17 cellular contexts compared by ENCODE assay signal in genomic region chr3:25648925-25649828, GRCh38. TPM values are rescaled to one million over a fixed set of nuclear protein-coding genes. Genes with fewer than 3 reads are reported as not detected.
DNase-seq lines count a peak whose midpoint lies in the region; ATAC-seq, FAIRE-seq and TF ChIP-seq lines count a peak whose summit lies in the region.
"Had no signal": no experiment of that assay in that cellular context is flagged by ENCODE, and none has a peak within 500 bp of the region (broad histone marks: within the 10 kb centered on the region; RNA-seq: fewer than 3 reads in every experiment).

No MANE protein-coding gene starts in this region.

- no peak for ATAC-seq in HepG2
- ATAC-seq in right lobe of liver: no peak
- ATAC-seq in K562: no peak
- no peak for ATAC-seq in naive thymus-derived CD8-positive, alpha-beta T cell
- ATAC-seq in GM21447 (IDR thresholded peaks at IDR 0.05; ENCODE audit: unreplicated experiment): no peak
- ATAC-seq in naive thymus-derived CD4-positive, alpha-beta T cell: no peak

- H3K9ac ChIP-seq in HepG2 (ENCODE audit: insufficient read depth, low read depth, low read length) (no peak overlapping the region), K562 (ENCODE audit: insufficient read depth in 1 of 2, low read depth in 2 of 2, low read length in 2 of 2) (no peak overlapping the region)

- H2AFZ ChIP-seq in HepG2 (ENCODE audit: low read length) (no peak overlapping the region), K562 (ENCODE audit: low read depth, low read length) (no peak overlapping the region)

- in situ Hi-C loops in HepG2 (cut with HindIII; ENCODE audit: extremely low pct_ligation_motif_present, low pct_unique_long_range_greater_than_20kb) (no loop called here), K562 (cut with MboI) (loop anchor here (10.0 kb wide), 1 partner anchor 206 kb away; no protein-coding TSS in a partner anchor)

- peaks cover 37 to 63% (median 48%) of the 10 kb centered on the region in 4 donors for H3K4me1 Mint-ChIP-seq in naive thymus-derived CD8-positive, alpha-beta T cell
- peaks cover 11% of the 10 kb centered on the region for H3K4me1 Mint-ChIP-seq in nephron progenitor cell
- peaks cover 30 to 59% (median 54%) of the 10 kb centered on the region in 7 donors for H3K4me1 Mint-ChIP-seq in naive thymus-derived CD4-positive, alpha-beta T cell

- peak overlapping the region in 8 of 10 donors; percentile 16 to 70 (median 44) for H3K27ac Mint-ChIP-seq in naive thymus-derived CD8-positive, alpha-beta T cell
- H3K27ac Mint-ChIP-seq in nephron progenitor cell: no peak overlapping the region
- H3K27ac Mint-ChIP-seq in naive thymus-derived CD4-positive, alpha-beta T cell: peak overlapping the region in 4 of 9 donors; percentile 25 to 67 (median 44)

- H3K27me3 Mint-ChIP-seq in naive thymus-derived CD8-positive, alpha-beta T cell: no peaks in the 10 kb centered on the region
- H3K27me3 Mint-ChIP-seq in nephron progenitor cell (ENCODE audit: low read depth, poor library complexity): peaks cover 3% of the 10 kb centered on the region
- no peaks in the 10 kb centered on the region for H3K27me3 Mint-ChIP-seq in naive thymus-derived CD4-positive, alpha-beta T cell

- H3K79me2 ChIP-seq in HepG2 (ENCODE audit: insufficient read depth, low read length) (peaks cover 83% of the 10 kb centered on the region), K562 (ENCODE audit: control insufficient read depth, insufficient read depth, low read length) (peaks cover 90% of the 10 kb centered on the region)

- peaks cover 1 to 33% (median 17%) of the 10 kb centered on the region in 9 donors for H3K9me3 Mint-ChIP-seq in naive thymus-derived CD8-positive, alpha-beta T cell
- peaks cover 67% of the 10 kb centered on the region for H3K9me3 Mint-ChIP-seq in nephron progenitor cell
- H3K9me3 Mint-ChIP-seq in naive thymus-derived CD4-positive, alpha-beta T cell: peaks cover 0 to 33% (median 19%) of the 10 kb centered on the region in 11 donors

- intact Hi-C loops in HepG2 (cut with micrococcal nuclease; ENCODE audit: unreplicated experiment) (loop anchor here (1.0 to 10.0 kb wide), 5 partner anchors 133 to 1066 kb away; partner anchors contain the start of gene NGLY1), right lobe of liver (cut with DNase I) (loop anchor here in 1 of 2 donors (10.0 kb wide), 1 partner anchor 206 kb away; no protein-coding TSS in a partner anchor), K562 (cut with micrococcal nuclease) (loop anchor here (1.0 to 2.0 kb wide), 4 partner anchors 140 to 1064 kb away; no protein-coding TSS in a partner anchor)
- intact Hi-C loops in naive thymus-derived CD4-positive, alpha-beta T cell (cut with micrococcal nuclease): loop anchor here (1.0 to 10.0 kb wide), 8 partner anchors 14 to 1483 kb away; partner anchors contain the start of gene NGLY1 (in 2 of the 2)

- CTCF ChIA-PET in HepG2 (lab: Yijun Ruan, JAX; ENCODE audit: low intra/inter-chr PET ratio, low total read pairs) (interaction anchor here (1.4 to 2.5 kb wide), 2 partner anchors 208 to 313 kb away, joined by 8 to 44 read pairs; no protein-coding TSS in a partner anchor), HEK293 (lab: Yijun Ruan, JAX) (interaction anchor here (0.7 to 4.8 kb wide), 13 partner anchors 14 to 618 kb away, joined by 3 to 55 read pairs (median 3); no protein-coding TSS in a partner anchor), K562 (lab: Yijun Ruan, JAX; ENCODE audit: low intra/inter-chr PET ratio) (interaction anchor here (1.4 to 2.8 kb wide), 4 partner anchors 208 to 1063 kb away, joined by 3 to 12 read pairs (median 7); no protein-coding TSS in a partner anchor)
- CTCF ChIA-PET in naive thymus-derived CD4-positive, alpha-beta T cell (lab: Charles Lee): interaction anchor here (1.0 to 4.6 kb wide), 8 partner anchors 10 to 214 kb away, joined by 4 to 84 read pairs (median 7); no protein-coding TSS in a partner anchor

- peaks cover 24 to 39% (median 31%) of the 10 kb centered on the region in 3 donors for H3K36me3 Mint-ChIP-seq in naive thymus-derived CD8-positive, alpha-beta T cell
- H3K36me3 Mint-ChIP-seq in nephron progenitor cell (ENCODE audit: low read depth): peaks cover 80% of the 10 kb centered on the region
- peaks cover 14 to 39% (median 33%) of the 10 kb centered on the region in 5 donors for H3K36me3 Mint-ChIP-seq in naive thymus-derived CD4-positive, alpha-beta T cell

- no peak for TF ChIP-seq RAD21 in HepG2 (CRISPR knock-in tag; IDR thresholded peaks at IDR 0.05)
- TF ChIP-seq RAD21 in K562 (CRISPR knock-in tag; conservative IDR thresholded peaks at IDR 0.05 in 1 of 2, IDR thresholded peaks at IDR 0.05 in 1 of 2): no peak

- FAIRE-seq in HepG2 (lab: Jason Lieb, UNC) (no peak), K562 (lab: Jason Lieb, UNC) (no peak)

- DNase-seq in HepG2 (ENCODE audit: low spot score): no peak
- DNase-seq in right lobe of liver: no peak
- DNase-seq in K562 (ENCODE audit: extremely low read depth in 1 of 4, low spot score in 3 of 4): no peak
- no peak for DNase-seq in naive thymus-derived CD8-positive, alpha-beta T cell
- DNase-seq in nephron progenitor cell: no peak
- DNase-seq in naive thymus-derived CD4-positive, alpha-beta T cell: no peak
- DNase-seq: ACHN, COR-L47, H7, NCI-H1092, NCI-H2107, NCI-H345, NCI-H526 treated with DMSO at 0.1 percent for 48 hours had no signal

- H3K27ac ChIP-seq in HepG2 (ENCODE audit: extremely low read length, insufficient read depth, low read length) (no peak overlapping the region), right lobe of liver (no peak overlapping the region), HEK293 (ENCODE audit: extremely low read depth, low read depth, low read length) (no peak overlapping the region), K562 (ENCODE audit: extremely low read depth, low read depth, low read length) (no peak overlapping the region)
- H3K27ac ChIP-seq in naive thymus-derived CD4-positive, alpha-beta T cell (ENCODE audit: low read depth, low read length): no peak overlapping the region
- H3K27ac ChIP-seq: RWPE1, SJSA1 had no signal

- TF ChIP-seq EP300 in HepG2 (IDR thresholded peaks at IDR 0.05; ENCODE audit: low read depth in 2 of 2, low read length in 2 of 2) (no peak), HepG2 (CRISPR knock-in tag; IDR thresholded peaks at IDR 0.05; ENCODE audit: borderline replicate concordance) (no peak), K562 (IDR thresholded peaks at IDR 0.05; ENCODE audit: low read length) (no peak)

- H3K4me2 ChIP-seq in HepG2 (ENCODE audit: low read depth, low read length) (no peak overlapping the region), K562 (ENCODE audit: insufficient read depth, low read length) (no peak overlapping the region)

- peaks cover 20% of the 10 kb centered on the region for H3K9me3 ChIP-seq in HepG2 (ENCODE audit: low read length)
- H3K9me3 ChIP-seq in right lobe of liver: no peaks in the 10 kb centered on the region
- H3K9me3 ChIP-seq in HEK293 (ENCODE audit: control insufficient read depth, insufficient read depth, low read depth, low read length): no peaks in the 10 kb centered on the region
- H3K9me3 ChIP-seq in K562 (replicated peaks; ENCODE audit: control insufficient read depth, insufficient read depth, low read depth, low read length): no peaks in the 10 kb centered on the region
- H3K9me3 ChIP-seq in naive thymus-derived CD4-positive, alpha-beta T cell (ENCODE audit: control insufficient read depth in 2 of 3, low read length in 3 of 3): peaks cover 0 to 21% (median 0%) of the 10 kb centered on the region in 3 experiments
- H3K9me3 ChIP-seq: SJSA1 had no signal

- H3K4me3 ChIP-seq in HepG2 (replicated peaks in 1 of 3; ENCODE audit: insufficient read depth in 1 of 3, low read depth in 2 of 3, low read length in 3 of 3): no peak overlapping the region
- H3K4me3 ChIP-seq in right lobe of liver: no peak overlapping the region
- no peak overlapping the region for H3K4me3 ChIP-seq in HEK293 (ENCODE audit: low read depth, low read length)
- no peak overlapping the region for H3K4me3 ChIP-seq in K562
- no peak overlapping the region for H3K4me3 ChIP-seq in naive thymus-derived CD4-positive, alpha-beta T cell (ENCODE audit: low read length)
- H3K4me3 ChIP-seq: SJSA1 had no signal

- H3K4me1 ChIP-seq in HepG2 (ENCODE audit: insufficient read depth, low read length): no peaks in the 10 kb centered on the region
- peaks cover 0 to 10% (median 2%) of the 10 kb centered on the region in 4 donors for H3K4me1 ChIP-seq in right lobe of liver
- no peaks in the 10 kb centered on the region for H3K4me1 ChIP-seq in HEK293 (ENCODE audit: control insufficient read depth, insufficient read depth, low read length)
- H3K4me1 ChIP-seq in K562 (replicated peaks in 1 of 2; ENCODE audit: control insufficient read depth in 2 of 2, insufficient read depth in 2 of 2, low read length in 2 of 2): no peaks in the 10 kb centered on the region
- peaks cover 8 to 20% of the 10 kb centered on the region in 2 donors for H3K4me1 ChIP-seq in naive thymus-derived CD4-positive, alpha-beta T cell (ENCODE audit: control insufficient read depth in 2 of 2, insufficient read depth in 2 of 2, low read length in 2 of 2)
- H3K4me1 ChIP-seq: SJSA1 had no signal

- TF ChIP-seq CTCF in HepG2 (CRISPR knock-in tag; IDR thresholded peaks at IDR 0.05) (no peak), right lobe of liver (IDR thresholded peaks at IDR 0.05) (no peak), HEK293 (tag by site-specific recombination; IDR thresholded peaks at IDR 0.05) (no peak), K562 (IDR thresholded peaks at IDR 0.05 in 2 of 3, conservative IDR thresholded peaks at IDR 0.05 in 1 of 3; ENCODE audit: insufficient read depth in 2 of 3, low read depth in 1 of 3, low read length in 3 of 3) (no peak), nephron progenitor cell (IDR thresholded peaks at IDR 0.05) (no peak)

- BruUV-seq in HepG2 (replicated peaks; lab: Mats Ljungman, UMichigan) (no TSS peak), K562 (replicated peaks; lab: Mats Ljungman, UMichigan) (no TSS peak)

- H4K20me1 ChIP-seq in HepG2 (ENCODE audit: insufficient read depth, low read length): peaks cover 24% of the 10 kb centered on the region
- peaks cover 11% of the 10 kb centered on the region for H4K20me1 ChIP-seq in K562 (replicated peaks; ENCODE audit: control insufficient read depth, insufficient read depth, low read length)

- no peaks in the 10 kb centered on the region for H3K9me1 ChIP-seq in K562 (ENCODE audit: control insufficient read depth, insufficient read depth, low read length)

- 0 out of 5 replicates have a peak, but pooled peaks cover 0 to 1% of the 10 kb centered on the region in 2 experiments for H3K36me3 ChIP-seq in HepG2 (replicated peaks in 1 of 2; ENCODE audit: control insufficient read depth in 1 of 2, insufficient read depth in 2 of 2, low read length in 2 of 2)
- no peaks in the 10 kb centered on the region for H3K36me3 ChIP-seq in right lobe of liver
- H3K36me3 ChIP-seq in HEK293 (ENCODE audit: control insufficient read depth in 2 of 2, insufficient read depth in 1 of 2, low read length in 2 of 2): no peaks in the 10 kb centered on the region
- H3K36me3 ChIP-seq in K562 (ENCODE audit: control insufficient read depth, insufficient read depth, low read length): peaks cover 6% of the 10 kb centered on the region; the same call in 2 of the 3 replicates
- H3K36me3 ChIP-seq in naive thymus-derived CD4-positive, alpha-beta T cell (ENCODE audit: control insufficient read depth in 2 of 3, insufficient read depth in 3 of 3, low read length in 3 of 3): peaks cover 0 to 3% (median 0%) of the 10 kb centered on the region in 3 experiments

- TF ChIP-seq POLR2A in HepG2 (IDR thresholded peaks at IDR 0.05; ENCODE audit: insufficient read depth in 1 of 2, low read depth in 2 of 2, low read length in 2 of 2) (no peak), right lobe of liver (IDR thresholded peaks at IDR 0.05) (no peak), K562 (conservative IDR thresholded peaks at IDR 0.05) (no peak)

- H3K27me3 ChIP-seq in HepG2 (ENCODE audit: control insufficient read depth in 1 of 2, insufficient read depth in 2 of 2, low read length in 2 of 2) (no peaks in the 10 kb centered on the region), right lobe of liver (no peaks in the 10 kb centered on the region), K562 (ENCODE audit: control insufficient read depth in 2 of 2, insufficient read depth in 2 of 2, low read length in 2 of 2) (no peaks in the 10 kb centered on the region)
- no peaks in the 10 kb centered on the region for H3K27me3 ChIP-seq in naive thymus-derived CD4-positive, alpha-beta T cell (ENCODE audit: control insufficient read depth in 2 of 2, insufficient read depth in 2 of 2, low read length in 2 of 2)
- H3K27me3 ChIP-seq: SJSA1 had no signal

- 73% methylated on average over 1 of the region's 1 CpG for WGBS in HepG2 (ENCODE audit: low lambda C conversion rate)
- 78% methylated on average over 1 of the region's 1 CpG for WGBS in right lobe of liver (ENCODE audit: insufficient coverage, low coverage, low lambda C conversion rate, missing lambda C conversion rate)
- WGBS in K562 (ENCODE audit: insufficient coverage, low coverage, missing lambda C conversion rate): 13% methylated on average over 1 of the region's 1 CpG

- H3K4me3 Mint-ChIP-seq in naive thymus-derived CD8-positive, alpha-beta T cell: no peak overlapping the region
- no peak overlapping the region for H3K4me3 Mint-ChIP-seq in nephron progenitor cell
- peak overlapping the region in 2 of 10 donors; percentile 7 for H3K4me3 Mint-ChIP-seq in naive thymus-derived CD4-positive, alpha-beta T cell

- POLR2A ChIA-PET in HepG2 (lab: Yijun Ruan, JAX) (no interaction called here), HEK293 (lab: Yijun Ruan, JAX) (no interaction called here), K562 (lab: Yijun Ruan, JAX) (interaction anchor here (0.6 to 2.2 kb wide), 2 partner anchors 11 to 137 kb away, joined by 3 to 11 read pairs; no protein-coding TSS in a partner anchor)
- POLR2A ChIA-PET in naive thymus-derived CD8-positive, alpha-beta T cell (lab: Charles Lee): interaction anchor here (2.1 kb wide), 1 partner anchor 208 kb away, joined by 7 read pairs; no protein-coding TSS in a partner anchor
- POLR2A ChIA-PET in naive thymus-derived CD4-positive, alpha-beta T cell (lab: Charles Lee): interaction anchor here (0.7 to 1.3 kb wide), 2 partner anchors 22 to 208 kb away, joined by 3 read pairs; no protein-coding TSS in a partner anchor

RNA-seq across cellular contexts. Expression of gene TOP2B, which starts 15.5 kb away (rescaled TPM):
- total RNA-seq in HepG2 (2016; rRNA removed; fragmentation: Illumina TruSeq; extraction: Trizol) (88.1 and 140 TPM in 2 replicates), right lobe of liver (10 to 100 TPM; 26.3 to 42.3 (median 33.5) TPM), K562 (2014; rRNA removed) (107 and 130 TPM in 2 replicates), K562 (2014; rRNA removed; fragmentation: Illumina TruSeq; extraction: Trizol) (159 and 195 TPM in 2 replicates), K562 (2015; rRNA removed; fragmentation: Illumina TruSeq; extraction: Trizol) (179 and 186 TPM in 2 replicates), K562 (2021) (131 and 159 TPM in 2 replicates)
- total RNA-seq in HepG2 (2016; cell fraction: cytosol; rRNA removed; fragmentation: Illumina TruSeq; extraction: Trizol; ENCODE audit: low read depth): 5.7 and 6.6 TPM in 2 replicates
- total RNA-seq in HepG2 (2016; cell fraction: insoluble cytoplasmic fraction; rRNA removed; fragmentation: Illumina TruSeq; extraction: Trizol): 85.6 and 135 TPM in 2 replicates
- 21.7 and 22.0 TPM in 2 replicates for total RNA-seq in HepG2 (2016; cell fraction: membrane; rRNA removed; fragmentation: Illumina TruSeq; extraction: Trizol)
- 78.5 and 79.6 TPM in 2 replicates for total RNA-seq in HepG2 (2016; cell fraction: nucleus; rRNA removed; fragmentation: Illumina TruSeq; extraction: Trizol)
- polyA plus RNA-seq in HepG2 (2011; rRNA removed) (20.3 and 27.6 TPM in 2 replicates), K562 (2011; rRNA removed) (66.0 and 103 TPM in 2 replicates), K562 (2014; fragmentation: Illumina TruSeq; extraction: Trizol) (141 and 166 TPM in 2 replicates), K562 (2014; fragmentation: Nextera tagmentation; extraction: Ambion mirVana) (10 to 100 TPM; 45.3 to 57.8 TPM), K562 (2014; rRNA removed) (102 and 134 TPM in 2 replicates)
- polyA plus RNA-seq in HepG2 (2011; cell fraction: cytosol; rRNA removed): 7.3 and 13.7 TPM in 2 replicates
- 13.3 and 17.5 TPM in 2 replicates for polyA plus RNA-seq in HepG2 (2011; cell fraction: nucleus; rRNA removed)
- 38.5 and 59.6 TPM in 2 replicates for polyA plus RNA-seq in HepG2 (2012)
- polyA plus RNA-seq in HepG2 (2016; cell fraction: cytosol; fragmentation: Illumina TruSeq; extraction: Trizol; ENCODE audit: low read depth): 2.3 and 2.5 TPM in 2 replicates
- 113 and 114 TPM in 2 replicates for polyA plus RNA-seq in HepG2 (2016; cell fraction: insoluble cytoplasmic fraction; fragmentation: Illumina TruSeq; extraction: Trizol; ENCODE audit: low read depth)
- 7.9 and 9.4 TPM in 2 replicates for polyA plus RNA-seq in HepG2 (2016; cell fraction: membrane; fragmentation: Illumina TruSeq; extraction: Trizol; ENCODE audit: low read depth)
- polyA plus RNA-seq in HepG2 (2016; cell fraction: nucleus; fragmentation: Illumina TruSeq; extraction: Trizol; ENCODE audit: insufficient read depth, low read depth): 84.6 and 86.1 TPM in 2 replicates
- 10.0 and 13.4 TPM in 2 replicates for polyA minus RNA-seq in HepG2 (2011; rRNA and poly(A)+ RNA removed; ENCODE audit: low replicate concordance)
- polyA minus RNA-seq in HepG2 (2011; cell fraction: cytosol; rRNA and poly(A)+ RNA removed): 32.4 and 35.7 TPM in 2 replicates
- 94.6 and 94.9 TPM in 2 replicates for polyA minus RNA-seq in HepG2 (2011; cell fraction: nucleus; rRNA and poly(A)+ RNA removed)
- 34.4 and 197 TPM in 2 replicates for total RNA-seq in K562 (2011; cell fraction: chromatin; rRNA removed; ENCODE audit: low replicate concordance)
- 11.8 and 19.3 TPM in 2 replicates for total RNA-seq in K562 (2011; cell fraction: nucleolus; rRNA removed)
- total RNA-seq in K562 (2011; cell fraction: nucleoplasm; rRNA removed): 35.7 and 45.5 TPM in 2 replicates
- 8.5 and 26.9 TPM in 2 replicates for polyA plus RNA-seq in K562 (2011; cell fraction: cytosol; rRNA removed)
- 26.6 and 45.8 TPM in 2 replicates for polyA plus RNA-seq in K562 (2011; cell fraction: nucleus; rRNA removed)
- 115 and 117 TPM in 2 replicates for polyA plus RNA-seq in K562 (2012)
- polyA minus RNA-seq in K562 (2011; rRNA and poly(A)+ RNA removed): 154 and 181 TPM in 2 replicates
- polyA minus RNA-seq in K562 (2011; cell fraction: cytosol; rRNA and poly(A)+ RNA removed): 55.0 and 70.0 TPM in 2 replicates
- 46.3 and 98.4 TPM in 2 replicates for polyA minus RNA-seq in K562 (2011; cell fraction: nucleus; rRNA and poly(A)+ RNA removed)
- 100 to 1,000 TPM; 187 to 199 TPM for total RNA-seq in naive thymus-derived CD8-positive, alpha-beta T cell
- polyA plus RNA-seq in naive thymus-derived CD8-positive, alpha-beta T cell: 100 to 1,000 TPM in 1 of 3 donors, 10 to 100 TPM in 2; 65.7 to 122 (median 79.4) TPM
- total RNA-seq in naive thymus-derived CD4-positive, alpha-beta T cell: 100 to 1,000 TPM; 109 to 190 (median 127) TPM
- 100 to 1,000 TPM in 1 of 2 donors, 10 to 100 TPM in 1; 66.6 to 118 TPM for polyA plus RNA-seq in naive thymus-derived CD4-positive, alpha-beta T cell

Comparison
In these comparisons a context has a peak if more than half of its experiments do, and no peak if none do; other contexts are left out.
1. POLR2A ChIA-PET loops: an anchor here in K562 (0.6 to 2.2 kb wide), naive thymus-derived CD8-positive, alpha-beta T cell (2.1 kb wide) and naive thymus-derived CD4-positive, alpha-beta T cell (0.7 to 1.3 kb wide); none called in HepG2 and HEK293.
2. Of the 241 proteins assayed by ChIP-seq in both HepG2 and K562: peak only in HepG2: none; only in K562: PHB2 and ZNF280B; in both: none; in neither: 238; mixed calls (peak in some experiments, not most) for 1.